8 cellular contexts compared by ENCODE assay signal in the genomic region with DNA sequence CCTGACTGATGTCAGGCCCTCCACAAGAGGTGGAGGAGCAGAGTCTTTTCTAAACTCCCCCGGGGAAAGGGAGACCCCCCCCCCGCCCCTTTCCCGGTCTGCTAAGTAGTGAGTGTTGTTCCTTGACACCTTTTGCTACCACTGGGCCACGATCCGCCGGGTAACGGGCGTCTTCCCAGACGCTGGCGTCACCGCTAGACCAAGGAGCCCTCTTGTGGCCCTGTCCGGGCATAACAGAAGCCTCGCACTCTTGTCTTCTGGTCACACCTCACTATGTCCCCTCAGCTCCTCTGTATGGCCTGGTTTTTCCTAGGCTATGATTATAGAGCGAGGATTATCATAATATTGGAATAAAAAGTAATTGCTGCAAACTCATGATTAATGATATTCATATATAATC. TPM values are rescaled to one million over a fixed set of nuclear protein-coding genes. Genes with fewer than 3 reads are reported as not detected.
DNase-seq lines count a peak whose midpoint lies in the region; ATAC-seq and TF ChIP-seq lines count a peak whose summit lies in the region.
"Not testable (repeated sequence)": the region's sequence is repeated elsewhere in the genome, so short reads cannot be mapped to it uniquely, and the experiment has no call there.

No MANE protein-coding gene starts in this region.

- DNase-seq in Ammon's horn (ENCODE audit: low spot score) = peak; percentile 51
- DNase-seq in activated CD4-positive, alpha-beta T cell treated with anti-CD3 and anti-CD28 coated beads for 48 hours = peak; percentile 78
- DNase-seq in astrocyte of the hippocampus (ENCODE audit: low read depth, low spot score) = peak; percentile 70
- peak; percentile 63 to 90 (median 79) for DNase-seq in head of caudate nucleus
- peak; percentile 55 for DNase-seq in natural killer cell
- peak; percentile 43 for DNase-seq in stimulated activated CD8-positive, alpha-beta memory T cell treated with anti-CD3 and anti-CD28 coated beads, Interleukin-12 subunit alpha, Interleukin-12 subunit beta, amount 100 ng/mL, for 4 hours (ENCODE audit: low read depth)

- H3K4me2 ChIP-seq in OCI-LY3 (ENCODE audit: low read length) = 0 out of 2 replicates have a peak overlapping the region, but pooled peaks have one; percentile 20

- H3K4me3 Mint-ChIP-seq in natural killer cell = peak overlapping the region; percentile 49

- peaks cover 11% of the 10 kb centered on the region for H3K79me2 ChIP-seq in OCI-LY3 (ENCODE audit: low read length)

- not testable (repeated sequence) for H3K9me3 Mint-ChIP-seq in natural killer cell

- CTCF ChIA-PET in HEK293 (lab: Yijun Ruan, JAX) = interaction anchor here (0.7 kb wide), 2 partner anchors 55 to 383 kb away, joined by 3 to 4 read pairs; no protein-coding TSS in a partner anchor

- peak; percentile 33; the same call in 1 of the 2 replicates for TF ChIP-seq CTCF in HEK293 (tag by site-specific recombination; IDR thresholded peaks at IDR 0.05)
- TF ChIP-seq CTCF in OCI-LY3 (IDR thresholded peaks at IDR 0.05; ENCODE audit: low read depth, low read length) = peak; percentile 42
- TF ChIP-seq CTCF in natural killer cell (IDR thresholded peaks at IDR 0.05) = peak; percentile 48

- H3K4me1 ChIP-seq in HEK293 (ENCODE audit: control insufficient read depth, insufficient read depth, low read length) = not testable (repeated sequence)
- H3K4me1 ChIP-seq in OCI-LY3 (ENCODE audit: low read length) = peaks cover 27% of the 10 kb centered on the region

- not testable (repeated sequence) for H2AFZ ChIP-seq in OCI-LY3 (ENCODE audit: low read depth, low read length)

- not testable (repeated sequence) for H3K9me3 ChIP-seq in HEK293 (ENCODE audit: control insufficient read depth, insufficient read depth, low read depth, low read length); OCI-LY3 (ENCODE audit: insufficient read depth, low read length)

- H3K27me3 ChIP-seq in OCI-LY3 (ENCODE audit: low read depth, low read length) = not testable (repeated sequence)

- not testable (repeated sequence) for H3K4me3 ChIP-seq in HEK293 (ENCODE audit: low read depth, low read length); OCI-LY3 (ENCODE audit: low read length)

- H3K27ac Mint-ChIP-seq in natural killer cell = peak overlapping the region in 1 of 2 donors; percentile 61

- peaks cover 14 to 23% of the 10 kb centered on the region in 2 donors for H3K4me1 Mint-ChIP-seq in natural killer cell

- intact Hi-C loops in head of caudate nucleus (cut with DNase I); natural killer cell (cut with micrococcal nuclease): not testable (repeated sequence)

- not testable (repeated sequence) for H4K20me1 ChIP-seq in OCI-LY3 (ENCODE audit: insufficient read depth, low read length)

- peaks cover 0 to 17% of the 10 kb centered on the region in 2 experiments; a peak in 1 of 3 replicates for H3K36me3 ChIP-seq in HEK293 (ENCODE audit: control insufficient read depth in 2 of 2, insufficient read depth in 1 of 2, low read length in 2 of 2)
- H3K36me3 ChIP-seq in OCI-LY3 (replicated peaks; ENCODE audit: low read depth, low read length) = not testable (repeated sequence)

- ATAC-seq in natural killer cell = not testable (repeated sequence)

- not testable (repeated sequence) for H3K9ac ChIP-seq in OCI-LY3 (ENCODE audit: low read length)

- H3K27me3 Mint-ChIP-seq in natural killer cell (ENCODE audit: low read depth in 2 of 2) = not testable (repeated sequence)

- POLR2A ChIA-PET in HEK293 (lab: Yijun Ruan, JAX) = not testable (repeated sequence)

- not testable (repeated sequence) for H3K36me3 Mint-ChIP-seq in natural killer cell

- not testable (repeated sequence) for H3K27ac ChIP-seq in HEK293 (ENCODE audit: extremely low read depth, low read depth, low read length); OCI-LY3 (ENCODE audit: low read length)

TF ChIP-seq in HEK293, 187 proteins besides CTCF, POLR2A, EP300 and RAD21:
- TF ChIP-seq ZBTB8A (tag by site-specific recombination; IDR thresholded peaks at IDR 0.05) (peak; percentile 84), ZNF654 (tag by site-specific recombination; IDR thresholded peaks at IDR 0.05; ENCODE audit: low read depth) (peak; percentile 63), ZNF600 (tag by site-specific recombination; IDR thresholded peaks at IDR 0.05) (0 out of 2 replicates have a peak, but pooled peaks have one; percentile 16), ZNF2 (tag by site-specific recombination; IDR thresholded peaks at IDR 0.05) (peak; percentile 42; the same call in 1 of the 2 replicates)

RNA-seq across cellular contexts. Expression of a gene that starts 12.3 kb away (rescaled TPM):
- 10 to 100 TPM; 34.2 to 37.9 (median 36.5) TPM for total RNA-seq in natural killer cell

RNA-seq across cellular contexts. Expression of a gene that starts 50.0 kb away (rescaled TPM):
- 1 to 10 TPM in 2 of 3 donors, under 1 TPM in 1; 0.42 to 1.3 (median 1.2) TPM for total RNA-seq in natural killer cell
